ENCODE assay signal across 29 cellular contexts in genomic region chr2:64396001-64396400, GRCh38.
"Had no signal": no experiment of that assay in that cellular context is flagged by ENCODE, and none has a peak within 500 bp of the region (broad histone marks: within the 10 kb centered on the region; RNA-seq: fewer than 3 reads in every experiment).

No MANE protein-coding gene starts in this region.

- H2AFZ ChIP-seq: parathyroid adenoma had no signal

- H3K9ac ChIP-seq: parathyroid adenoma had no signal

- H3K27me3 Mint-ChIP-seq: progenitor cell of endocrine pancreas; stimulated activated naive CD8-positive, alpha-beta T cell treated with anti-CD3 and anti-CD28 coated beads, Interleukin-15, Interleukin-2, amounts not matched to agents 100 ng/mL and 50 ng/mL, for 24 hours had no signal

- H3K27ac Mint-ChIP-seq: naive thymus-derived CD4-positive, alpha-beta T cell; natural killer cell; nephron; progenitor cell of endocrine pancreas; stimulated activated effector memory CD8-positive, alpha-beta T cell treated with anti-CD3 and anti-CD28 coated beads, Interleukin-12 subunit alpha, Interleukin-12 subunit beta, amount 100 ng/mL, for 72 hours; stimulated activated naive B cell treated with anti-CD40 and anti-IgM and Interleukin-4, amounts not matched to agents 10 μg/mL and 1 μg/mL and 100 μg/mL, for 72 hours; stimulated activated naive CD8-positive, alpha-beta T cell treated with anti-CD3 and anti-CD28 coated beads, Interleukin-15, Interleukin-2, amounts not matched to agents 100 ng/mL and 50 ng/mL, for 24 hours had no signal

- H3K27ac ChIP-seq: neutrophil, ovary, parathyroid adenoma, psoas muscle, right lobe of liver, sigmoid colon, stomach, thoracic aorta, thyroid gland, tibial nerve, upper lobe of left lung, uterus had no signal

- H3K79me2 ChIP-seq: parathyroid adenoma had no signal

- H3K4me3 ChIP-seq: ovary, psoas muscle, right lobe of liver, sigmoid colon, stomach, thoracic aorta, thyroid gland, tibial nerve, upper lobe of left lung, uterus had no signal

- H3K4me1 Mint-ChIP-seq: natural killer cell; stimulated activated effector memory CD8-positive, alpha-beta T cell treated with anti-CD3 and anti-CD28 coated beads, Interleukin-12 subunit alpha, Interleukin-12 subunit beta, amount 100 ng/mL, for 72 hours had no signal

- H3K27me3 ChIP-seq: neutrophil, ovary, right lobe of liver, sigmoid colon, stomach, thyroid gland, tibial nerve, upper lobe of left lung, uterus had no signal

- H3K4me1 ChIP-seq: sigmoid colon, uterus had no signal

- H3K36me3 ChIP-seq: neutrophil, ovary, right lobe of liver, sigmoid colon, stomach, thoracic aorta, thyroid gland, upper lobe of left lung, uterus had no signal

- H3K4me3 Mint-ChIP-seq: naive thymus-derived CD4-positive, alpha-beta T cell; natural killer cell; nephron; stimulated activated effector memory CD8-positive, alpha-beta T cell treated with anti-CD3 and anti-CD28 coated beads, Interleukin-12 subunit alpha, Interleukin-12 subunit beta, amount 100 ng/mL, for 72 hours; stimulated activated naive B cell treated with anti-CD40 and anti-IgM and Interleukin-4, amounts not matched to agents 10 μg/mL and 1 μg/mL and 100 μg/mL, for 72 hours; stimulated activated naive CD8-positive, alpha-beta T cell treated with anti-CD3 and anti-CD28 coated beads, Interleukin-15, Interleukin-2, amounts not matched to agents 100 ng/mL and 50 ng/mL, for 24 hours had no signal

- DNase-seq: naive thymus-derived CD4-positive, alpha-beta T cell; natural killer cell; nucleus accumbens; ovary; posterior cingulate gyrus; psoas muscle; right cardiac atrium; sigmoid colon; small intestine; stimulated activated CD4-positive, alpha-beta T cell treated with anti-CD3 and anti-CD28 coated beads, Interleukin-15, amount 100 ng/mL, for 24 hours; stimulated activated CD4-positive, alpha-beta T cell treated with anti-CD3 and anti-CD28 coated beads, Interleukin-2, amount 100 ng/mL, for 24 hours; stimulated activated CD4-positive, alpha-beta T cell treated with anti-CD3 and anti-CD28 coated beads, Interleukin-2, amount 100 ng/mL, for 48 hours; stimulated activated CD4-positive, alpha-beta T cell treated with anti-CD3 and anti-CD28 coated beads, Interleukin-4, amount 100 ng/mL, for 24 hours; stimulated activated naive B cell treated with anti-CD40 and anti-IgM and Interleukin-4, amounts not matched to agents 10 μg/mL and 1 μg/mL and 100 μg/mL, for 72 hours; stimulated activated naive CD4-positive, alpha-beta T cell treated with Interleukin-2 at 50 U/mL for 16 hours; stomach; thyroid gland; trophoblast cell; upper lobe of left lung; uterus had no signal

- H3K36me3 Mint-ChIP-seq: natural killer cell; stimulated activated effector memory CD8-positive, alpha-beta T cell treated with anti-CD3 and anti-CD28 coated beads, Interleukin-12 subunit alpha, Interleukin-12 subunit beta, amount 100 ng/mL, for 72 hours had no signal

- H3K9me3 ChIP-seq: neutrophil, ovary, right lobe of liver, thoracic aorta, thyroid gland, uterus had no signal
